Comparison of ENCODE assay signal across 9 cellular contexts in the genomic region with DNA sequence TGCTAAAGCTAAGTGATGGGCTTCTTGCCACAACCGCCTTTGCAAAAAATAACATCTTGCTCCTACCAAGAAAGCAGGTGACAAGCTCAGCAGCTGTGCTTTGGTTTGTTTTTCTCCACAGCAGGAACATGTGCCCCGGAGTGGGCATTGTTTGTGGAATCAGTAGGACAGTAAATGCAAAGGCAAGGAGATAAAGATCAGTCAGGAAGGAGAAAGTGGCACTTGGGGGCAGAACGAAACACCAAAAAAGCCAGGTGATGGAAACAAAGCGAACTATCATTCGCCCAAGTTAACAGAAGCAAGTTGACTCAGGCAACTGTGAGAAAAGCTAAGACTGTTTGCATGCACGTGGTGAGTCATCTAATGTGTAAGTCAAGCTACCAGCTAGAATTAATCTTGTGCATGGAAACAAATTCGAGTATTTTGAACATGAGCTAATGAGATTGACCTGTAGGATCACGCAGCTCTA.
A peak's percentile ranks its signal among the peaks of the same experiment; 100 is the strongest.
DNase-seq lines count a peak whose midpoint lies in the region; ATAC-seq and TF ChIP-seq lines count a peak whose summit lies in the region.
"Had no signal": no experiment of that assay in that cellular context is flagged by ENCODE, and none has a peak within 500 bp of the region (broad histone marks: within the 10 kb centered on the region; RNA-seq: fewer than 3 reads in every experiment).

No MANE protein-coding gene starts in this region.

- H3K27me3 Mint-ChIP-seq in chondrocyte (ENCODE audit: low read depth): no peaks in the 10 kb centered on the region

- peaks cover 8% of the 10 kb centered on the region for H3K4me1 Mint-ChIP-seq in chondrocyte (ENCODE audit: low read depth)

- no peak for ATAC-seq in HG02798 (IDR thresholded peaks at IDR 0.05; ENCODE audit: poor library complexity, unreplicated experiment)
- ATAC-seq in HG02642 (IDR thresholded peaks at IDR 0.05; ENCODE audit: poor library complexity, unreplicated experiment): no peak

- DNase-seq in NOMO-1 treated with DMSO at 0.1 percent for 48 hours (lab: John Stamatoyannopoulos, UW; ENCODE audit: unreplicated experiment) (peak; percentile 48), NOMO-1 treated with dmso at 0.1 percent for 144 hours (lab: John Stamatoyannopoulos, UW; ENCODE audit: unreplicated experiment) (no peak), NCI-H774 (lab: John Stamatoyannopoulos, UW) (peak; percentile 5), chondrocyte (ENCODE audit: low spot score) (no peak), activated gamma-delta T cell treated with Interleukin-2 at 50 U/mL for 16 hours (no peak)
- peak; percentile 10 to 18 for DNase-seq in stimulated activated CD4-positive, alpha-beta T cell treated with anti-CD3 and anti-CD28 coated beads, Interleukin-2, amount 100 ng/mL, for 24 hours
- DNase-seq: tibial artery had no signal

- H3K4me3 Mint-ChIP-seq in chondrocyte (ENCODE audit: unreplicated experiment): no peak overlapping the region

- peak overlapping the region; percentile 45 for H3K27ac Mint-ChIP-seq in chondrocyte (ENCODE audit: unreplicated experiment)

- no peaks in the 10 kb centered on the region for H3K36me3 Mint-ChIP-seq in chondrocyte (ENCODE audit: low read depth)

- TF ChIP-seq CTCF in chondrocyte (IDR thresholded peaks at IDR 0.05): no peak

- no peaks in the 10 kb centered on the region for H3K9me3 Mint-ChIP-seq in chondrocyte (ENCODE audit: low read depth)

Comparison
In these comparisons a context has a peak if more than half of its experiments do, and no peak if none do; other contexts are left out.
1. DNase-seq: peak in NOMO-1 treated with DMSO at 0.1 percent for 48 hours (single experiment), NCI-H774 (single experiment) and stimulated activated CD4-positive, alpha-beta T cell treated with anti-CD3 and anti-CD28 coated beads, Interleukin-2, amount 100 ng/mL, for 24 hours (2 of 2); none in NOMO-1 treated with dmso at 0.1 percent for 144 hours (single experiment), chondrocyte (single experiment) and activated gamma-delta T cell treated with Interleukin-2 at 50 U/mL for 16 hours (single experiment).